In genomic region chr2:28558918-28559317, GRCh38 we compare ENCODE assay signal across 12 cellular contexts.
"Had no signal": no experiment of that assay in that cellular context is flagged by ENCODE, and none has a peak within 500 bp of the region (broad histone marks: within the 10 kb centered on the region; RNA-seq: fewer than 3 reads in every experiment).

No MANE protein-coding gene starts in this region.

- H3K27me3 ChIP-seq: foreskin keratinocyte, pancreas had no signal

- H3K36me3 ChIP-seq: pancreas, thoracic aorta had no signal

- DNase-seq: activated CD4-positive, CD25-positive, alpha-beta regulatory T cell treated with anti-CD3 and anti-CD28 coated beads, Interleukin-2, amount 50 U/mL, for 72 hours; activated naive CD8-positive, alpha-beta T cell treated with anti-CD3 and anti-CD28 coated beads, Interleukin-2, amount 10 ng/mL, durations not matched to agents 7 days and 5 days; aorta; endodermal cell; erythroblast; foreskin keratinocyte; immature natural killer cell; naive B cell; pancreas; T-cell; T1000 had no signal

- H3K4me1 ChIP-seq: pancreas had no signal

- H3K27ac ChIP-seq: foreskin keratinocyte, pancreas, thoracic aorta had no signal

- H3K9me3 ChIP-seq: pancreas, thoracic aorta had no signal

- ATAC-seq: foreskin keratinocyte, pancreas, T-cell had no signal

- H3K4me3 ChIP-seq: pancreas, thoracic aorta had no signal
